Comparison of ENCODE assay signal across 23 cellular contexts in the genomic region with DNA sequence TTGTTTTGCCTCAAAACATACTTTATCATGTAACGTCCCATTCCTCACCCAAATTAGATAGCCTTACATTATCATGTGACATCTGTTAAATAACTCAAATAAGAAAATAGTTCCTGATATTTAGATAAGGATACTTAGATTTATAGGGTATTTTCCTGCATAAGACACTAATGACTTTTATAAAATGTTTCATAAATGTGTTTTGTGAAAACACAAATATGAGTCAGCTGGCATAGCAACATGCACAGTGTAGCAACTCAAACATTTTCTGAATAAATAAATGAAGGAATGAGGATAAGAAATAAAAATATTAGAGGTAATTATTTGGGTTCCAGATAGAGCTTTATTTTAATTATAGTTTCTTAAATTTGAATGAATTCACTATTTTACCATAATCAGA.
"Had no signal": no experiment of that assay in that cellular context is flagged by ENCODE, and none has a peak within 500 bp of the region (broad histone marks: within the 10 kb centered on the region; RNA-seq: fewer than 3 reads in every experiment).

No MANE protein-coding gene starts in this region.

- H2AFZ ChIP-seq: parathyroid adenoma had no signal

- H3K36me3 Mint-ChIP-seq: natural killer cell; stimulated activated effector memory CD8-positive, alpha-beta T cell treated with anti-CD3 and anti-CD28 coated beads, Interleukin-12 subunit alpha, Interleukin-12 subunit beta, amount 100 ng/mL, for 72 hours had no signal

- H3K4me3 Mint-ChIP-seq: natural killer cell; stimulated activated effector memory CD8-positive, alpha-beta T cell treated with anti-CD3 and anti-CD28 coated beads, Interleukin-12 subunit alpha, Interleukin-12 subunit beta, amount 100 ng/mL, for 72 hours had no signal

- H3K9me3 ChIP-seq: esophagus squamous epithelium, lower lobe of right lung, right lobe of liver, stomach, thyroid gland had no signal

- H3K36me3 ChIP-seq: esophagus squamous epithelium, lower lobe of right lung, right lobe of liver, stomach, thyroid gland had no signal

- H3K4me2 ChIP-seq: smooth muscle cell had no signal

- H3K27me3 Mint-ChIP-seq: progenitor cell of endocrine pancreas had no signal

- FAIRE-seq: colon, frontal cortex, keratinocyte had no signal

- H3K27me3 ChIP-seq: dorsolateral prefrontal cortex, esophagus squamous epithelium, right lobe of liver, stomach, thyroid gland had no signal

- H3K27ac Mint-ChIP-seq: natural killer cell; progenitor cell of endocrine pancreas; stimulated activated effector memory CD8-positive, alpha-beta T cell treated with anti-CD3 and anti-CD28 coated beads, Interleukin-12 subunit alpha, Interleukin-12 subunit beta, amount 100 ng/mL, for 72 hours had no signal

- H3K4me1 ChIP-seq: esophagus squamous epithelium, lower lobe of right lung, parathyroid adenoma, right lobe of liver, stomach, thyroid gland had no signal

- H3K9ac ChIP-seq: parathyroid adenoma had no signal

- DNase-seq: dorsolateral prefrontal cortex; effector CD8-positive, alpha-beta T cell; erythroblast; esophagus squamous epithelium; left ventricle myocardium superior; lower lobe of right lung; natural killer cell; occipital lobe; right lobe of liver; stimulated activated CD4-positive, alpha-beta T cell treated with anti-CD3 and anti-CD28 coated beads, Interleukin-12 subunit alpha, Interleukin-12 subunit beta, amount 100 ng/mL, for 4 hours; stimulated activated CD4-positive, alpha-beta T cell treated with anti-CD3 and anti-CD28 coated beads, Interleukin-2, amount 100 ng/mL, for 24 hours; stimulated activated CD4-positive, alpha-beta T cell treated with anti-CD3 and anti-CD28 coated beads, Interleukin-4, amount 100 ng/mL, for 24 hours; stimulated activated naive CD4-positive, alpha-beta T cell treated with Interleukin-2 at 50 U/mL for 16 hours; stomach; thyroid gland; trophoblast cell had no signal

- ATAC-seq: left ventricle myocardium superior; lower lobe of right lung; natural killer cell; right lobe of liver; stimulated activated effector memory CD8-positive, alpha-beta T cell treated with anti-CD3 and anti-CD28 coated beads, Interleukin-12 subunit alpha, Interleukin-12 subunit beta, amount 100 ng/mL, for 72 hours had no signal

- H3K4me3 ChIP-seq: dorsolateral prefrontal cortex, esophagus squamous epithelium, lower lobe of right lung, right lobe of liver, smooth muscle cell, stomach, thyroid gland had no signal

- H3K27ac ChIP-seq: dorsolateral prefrontal cortex, esophagus squamous epithelium, lower lobe of right lung, parathyroid adenoma, right lobe of liver, stomach, thyroid gland had no signal
